8 cellular contexts compared by ENCODE assay signal in the genomic region with DNA sequence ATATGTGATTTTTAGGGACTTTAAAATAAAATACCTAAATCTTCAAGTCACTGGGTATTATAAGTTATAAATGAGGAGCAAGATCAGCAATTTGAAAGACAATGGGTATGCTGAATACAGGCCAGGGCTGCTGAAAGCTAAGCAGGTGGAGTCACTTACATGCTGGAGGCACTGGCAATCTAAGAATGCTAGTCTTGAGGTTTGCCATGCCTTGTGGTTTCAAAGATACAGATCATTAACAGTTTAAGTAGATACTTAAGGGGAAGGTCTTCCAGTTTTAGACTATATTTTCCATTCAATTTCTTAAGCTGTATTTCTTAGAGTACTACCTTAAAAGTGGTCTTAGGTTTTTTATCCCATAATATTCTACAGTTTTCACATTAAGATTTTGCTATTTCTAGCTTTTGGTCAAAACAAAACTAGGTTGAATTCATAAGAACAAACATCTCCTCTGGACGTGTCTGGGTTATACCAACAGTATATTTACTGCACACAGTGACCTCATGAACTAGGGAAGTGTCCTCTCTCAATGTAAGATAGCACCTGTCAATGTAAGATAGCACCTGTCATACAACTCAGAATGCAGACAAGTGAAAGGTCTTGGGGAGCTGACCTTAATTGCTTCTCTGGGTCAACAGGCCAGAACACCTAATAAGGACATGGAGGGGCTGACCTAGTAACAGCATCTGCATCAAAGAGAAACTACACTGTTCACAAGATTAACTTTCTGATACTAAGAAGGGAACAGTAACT. TPM values are rescaled to one million over a fixed set of nuclear protein-coding genes. Genes with fewer than 3 reads are reported as not detected.
DNase-seq lines count a peak whose midpoint lies in the region; ATAC-seq and TF ChIP-seq lines count a peak whose summit lies in the region.

No MANE protein-coding gene starts in this region.

- H4K91ac ChIP-seq in mesenchymal stem cell (ENCODE audit: low read length) = no peak overlapping the region

- peaks cover 24% of the 10 kb centered on the region for H3K79me1 ChIP-seq in mesenchymal stem cell (replicated peaks; ENCODE audit: low read length, poor library complexity, severe bottlenecking)

- H3K4me1 ChIP-seq in mesenchymal stem cell (ENCODE audit: control insufficient read depth, insufficient read depth, low read depth, low read length) (peaks cover 2% of the 10 kb centered on the region), foreskin keratinocyte (no peaks in the 10 kb centered on the region)

- H3K27ac ChIP-seq in mesenchymal stem cell (ENCODE audit: low read length, poor library complexity, severe bottlenecking) (peak overlapping the region; percentile 15), foreskin keratinocyte (no peak overlapping the region)

- H3K27me3 Mint-ChIP-seq in activated CD8-positive, alpha-beta T cell treated with anti-CD3 and anti-CD28 coated beads for 36 hours = no peaks in the 10 kb centered on the region

- H2BK5ac ChIP-seq in mesenchymal stem cell (ENCODE audit: low read depth, low read length, poor library complexity, severe bottlenecking) = no peak overlapping the region

- H3K4me1 Mint-ChIP-seq in activated CD8-positive, alpha-beta T cell treated with anti-CD3 and anti-CD28 coated beads for 36 hours (ENCODE audit: low read depth) = peaks cover 30% of the 10 kb centered on the region

- no peak overlapping the region for H3K4me2 ChIP-seq in mesenchymal stem cell (ENCODE audit: low read length, poor library complexity, severe bottlenecking)

- intact Hi-C loops in activated CD8-positive, alpha-beta T cell treated with anti-CD3 and anti-CD28 coated beads for 36 hours (cut with micrococcal nuclease) = loop anchor here (5.0 kb wide), 1 partner anchor 341 kb away; the partner anchor contains the start of genes DBF4 and SLC25A40
- intact Hi-C loops in posterior cingulate gyrus (cut with DNase I) = no loop called here

- peak overlapping the region; percentile 98 for H3K9ac ChIP-seq in mesenchymal stem cell (ENCODE audit: low read length)

- H2AFZ ChIP-seq in mesenchymal stem cell (ENCODE audit: low read depth, low read length) = no peak overlapping the region

- 67% methylated on average over 1 of the region's 1 CpG for WGBS in mesenchymal stem cell

- TF ChIP-seq CTCF in GM06990 (IDR thresholded peaks at IDR 0.05; ENCODE audit: insufficient read depth, low read length, poor library complexity, severe bottlenecking) (no peak), foreskin keratinocyte (conservative IDR thresholded peaks at IDR 0.05) (no peak)
- TF ChIP-seq CTCF in activated CD8-positive, alpha-beta T cell treated with anti-CD3 and anti-CD28 coated beads for 36 hours (IDR thresholded peaks at IDR 0.05) = no peak

- H3K4ac ChIP-seq in mesenchymal stem cell (ENCODE audit: low read depth in 1 of 2, low read length in 2 of 2) = no peak overlapping the region

- peak overlapping the region; percentile 93 for H3K27ac Mint-ChIP-seq in activated CD8-positive, alpha-beta T cell treated with anti-CD3 and anti-CD28 coated beads for 36 hours

- H3K4me3 Mint-ChIP-seq in activated CD8-positive, alpha-beta T cell treated with anti-CD3 and anti-CD28 coated beads for 36 hours = peak overlapping the region; percentile 86

- H3K23ac ChIP-seq in mesenchymal stem cell (ENCODE audit: low read length in 2 of 2) = no peak overlapping the region

- no peaks in the 10 kb centered on the region for H3K9me3 ChIP-seq in mesenchymal stem cell (ENCODE audit: control insufficient read depth, low read length)

- H3K18ac ChIP-seq in mesenchymal stem cell (ENCODE audit: low read depth in 1 of 2, low read length in 2 of 2) = no peak overlapping the region

- H3K9me3 Mint-ChIP-seq in activated CD8-positive, alpha-beta T cell treated with anti-CD3 and anti-CD28 coated beads for 36 hours = no peaks in the 10 kb centered on the region

- POLR2A ChIA-PET in activated CD8-positive, alpha-beta T cell treated with anti-CD3 and anti-CD28 coated beads for 36 hours (lab: Charles Lee) = interaction anchor here (0.9 kb wide), 1 partner anchor 13 kb away, joined by 3 read pairs; no protein-coding TSS in a partner anchor

- ATAC-seq in GM21367 (IDR thresholded peaks at IDR 0.05; ENCODE audit: unreplicated experiment) = peak; percentile 72
- peak; percentile 68 for ATAC-seq in HG03521 (IDR thresholded peaks at IDR 0.05; ENCODE audit: unreplicated experiment)
- ATAC-seq in activated CD8-positive, alpha-beta T cell treated with anti-CD3 and anti-CD28 coated beads for 36 hours = peak; percentile 5
- no peak for ATAC-seq in foreskin keratinocyte

- peak; percentile 71 for DNase-seq in GM06990 (ENCODE audit: extremely low read depth, insufficient read length)
- DNase-seq in activated CD8-positive, alpha-beta T cell treated with anti-CD3 and anti-CD28 coated beads for 36 hours = peak; percentile 26
- no peak for DNase-seq in mesenchymal stem cell
- DNase-seq in posterior cingulate gyrus = no peak
- DNase-seq in cerebellum (ENCODE audit: low spot score) = no peak
- no peak for DNase-seq in foreskin keratinocyte

- H3K4me3 ChIP-seq in GM06990 (replicated peaks; ENCODE audit: low read depth, low read length) = peak overlapping the region; percentile 94
- peak overlapping the region in 1 of 2 experiments; percentile 98 for H3K4me3 ChIP-seq in mesenchymal stem cell (ENCODE audit: insufficient read depth in 1 of 2, low read depth in 1 of 2, low read length in 2 of 2)

- H2AK5ac ChIP-seq in mesenchymal stem cell (ENCODE audit: low read length, severe bottlenecking) = no peak overlapping the region

- no peaks in the 10 kb centered on the region for H3K27me3 ChIP-seq in GM06990 (replicated peaks; ENCODE audit: control insufficient read depth, insufficient read depth, low read length)
- H3K27me3 ChIP-seq in mesenchymal stem cell (ENCODE audit: control insufficient read depth in 1 of 2, insufficient read depth in 1 of 2, low read length in 2 of 2) = no peaks in the 10 kb centered on the region
- no peaks in the 10 kb centered on the region for H3K27me3 ChIP-seq in foreskin keratinocyte

- peaks cover 29% of the 10 kb centered on the region for H3K36me3 Mint-ChIP-seq in activated CD8-positive, alpha-beta T cell treated with anti-CD3 and anti-CD28 coated beads for 36 hours (ENCODE audit: low read depth)

- CTCF ChIA-PET in activated CD8-positive, alpha-beta T cell treated with anti-CD3 and anti-CD28 coated beads for 36 hours (lab: Charles Lee) = interaction anchor here (0.7 kb wide), 1 partner anchor 10 kb away, joined by 3 read pairs; no protein-coding TSS in a partner anchor

- H2BK12ac ChIP-seq in mesenchymal stem cell (ENCODE audit: low read length in 2 of 2) = no peak overlapping the region

- H2BK15ac ChIP-seq in mesenchymal stem cell (ENCODE audit: low read depth, poor library complexity, severe bottlenecking) = no peak overlapping the region

- H2BK120ac ChIP-seq in mesenchymal stem cell (ENCODE audit: low read depth, low read length) = no peak overlapping the region

- H4K8ac ChIP-seq in mesenchymal stem cell (ENCODE audit: low read length) = no peak overlapping the region

- H3K36me3 ChIP-seq in GM06990 (ENCODE audit: control insufficient read depth, insufficient read depth, low read length) = peaks cover 10% of the 10 kb centered on the region
- H3K36me3 ChIP-seq in mesenchymal stem cell (ENCODE audit: control insufficient read depth in 1 of 2, insufficient read depth in 2 of 2, low read depth in 1 of 2, low read length in 2 of 2) = peaks cover 12 to 44% of the 10 kb centered on the region in 2 experiments

- no peak overlapping the region for H3K14ac ChIP-seq in mesenchymal stem cell (ENCODE audit: low read length in 2 of 2)

RNA-seq across cellular contexts. Expression of gene SRI, which starts 2.0 kb away (rescaled TPM):
- 100 to 1,000 TPM; 169 TPM for total RNA-seq in activated CD8-positive, alpha-beta T cell treated with anti-CD3 and anti-CD28 coated beads for 36 hours
- 96.4 TPM for polyA plus RNA-seq in mesenchymal stem cell (2013, experiment 1 of 2)
- 102 TPM for polyA plus RNA-seq in mesenchymal stem cell (2013, experiment 2 of 2)
- 77.9 TPM for total RNA-seq in cerebellum
- total RNA-seq in foreskin keratinocyte = 158 and 162 TPM in 2 replicates
- 211 and 231 TPM in 2 replicates for polyA plus RNA-seq in foreskin keratinocyte

Comparison
In these comparisons a context has a peak if more than half of its experiments do, and no peak if none do; other contexts are left out.
1. DNase-seq: peak in GM06990 (single experiment) and activated CD8-positive, alpha-beta T cell treated with anti-CD3 and anti-CD28 coated beads for 36 hours (single experiment); none in mesenchymal stem cell (single experiment), posterior cingulate gyrus (0 of 10), cerebellum (single experiment) and foreskin keratinocyte (0 of 2).